In genomic region chr3:164417955-164418354, GRCh38 we compare ENCODE assay signal across 30 cellular contexts.
"Had no signal": no experiment of that assay in that cellular context is flagged by ENCODE, and none has a peak within 500 bp of the region (broad histone marks: within the 10 kb centered on the region; RNA-seq: fewer than 3 reads in every experiment).

No MANE protein-coding gene starts in this region.

- H3K36me3 Mint-ChIP-seq: activated naive CD8-positive, alpha-beta T cell; naive thymus-derived CD8-positive, alpha-beta T cell; neural progenitor cell; stimulated activated effector memory CD8-positive, alpha-beta T cell treated with anti-CD3 and anti-CD28 coated beads, Interleukin-12 subunit alpha, Interleukin-12 subunit beta, amount 100 ng/mL, for 72 hours had no signal

- H3K27me3 ChIP-seq: gastroesophageal sphincter, neural progenitor cell, sigmoid colon, upper lobe of left lung, vagina had no signal

- DNase-seq: activated CD4-positive, alpha-beta T cell treated with anti-CD3 and anti-CD28 coated beads for 48 hours; activated CD4-positive, alpha-beta T cell treated with anti-CD3 and anti-CD28 coated beads, Interleukin-2, amount 50 U/mL, for 48 hours; activated CD8-positive, alpha-beta memory T cell treated with anti-CD3 and anti-CD28 coated beads for 24 hours; activated effector memory CD4-positive, alpha-beta T cell treated with Interleukin-2 at 50 U/mL for 16 hours; activated naive CD4-positive, alpha-beta T cell treated with Interleukin-2 at 50 U/mL for 16 hours; amygdala; caudate nucleus; cortex of kidney; effector memory CD8-positive, alpha-beta T cell; erythroblast; head of caudate nucleus; hippocampal formation; kidney; naive thymus-derived CD8-positive, alpha-beta T cell; occipital lobe; psoas muscle; sigmoid colon; small intestine; stimulated activated CD4-positive, alpha-beta T cell treated with anti-CD3 and anti-CD28 coated beads, Interleukin-4, amount 100 ng/mL, for 24 hours; stimulated activated naive CD8-positive, alpha-beta T cell treated with anti-CD3 and anti-CD28 coated beads, Interleukin-15, amount 100 ng/mL, for 72 hours; substantia nigra; upper lobe of left lung; WERI-Rb-1 had no signal

- H3K4me1 Mint-ChIP-seq: naive thymus-derived CD8-positive, alpha-beta T cell; stimulated activated effector memory CD8-positive, alpha-beta T cell treated with anti-CD3 and anti-CD28 coated beads, Interleukin-12 subunit alpha, Interleukin-12 subunit beta, amount 100 ng/mL, for 72 hours; stimulated activated naive CD8-positive, alpha-beta T cell treated with anti-CD3 and anti-CD28 coated beads, Interleukin-15, amount 100 ng/mL, for 72 hours had no signal

- H3K79me2 ChIP-seq: parathyroid adenoma had no signal

- H3K4me3 ChIP-seq: gastroesophageal sphincter, neural progenitor cell, psoas muscle, sigmoid colon, upper lobe of left lung, vagina had no signal

- H3K4me1 ChIP-seq: gastroesophageal sphincter, neural progenitor cell, parathyroid adenoma, psoas muscle, sigmoid colon, upper lobe of left lung had no signal

- H3K27ac Mint-ChIP-seq: activated naive CD8-positive, alpha-beta T cell; effector memory CD8-positive, alpha-beta T cell; naive thymus-derived CD8-positive, alpha-beta T cell; neural progenitor cell; stimulated activated effector memory CD8-positive, alpha-beta T cell treated with anti-CD3 and anti-CD28 coated beads, Interleukin-12 subunit alpha, Interleukin-12 subunit beta, amount 100 ng/mL, for 72 hours; stimulated activated naive CD8-positive, alpha-beta T cell treated with anti-CD3 and anti-CD28 coated beads, Interleukin-15, amount 100 ng/mL, for 72 hours had no signal

- ATAC-seq: activated CD4-positive, CD25-positive, alpha-beta regulatory T cell treated with anti-CD3 and anti-CD28 coated beads, Interleukin-2, amount 50 U/mL, for 24 hours; effector memory CD8-positive, alpha-beta T cell; gastroesophageal sphincter; naive thymus-derived CD8-positive, alpha-beta T cell; psoas muscle; stimulated activated effector memory CD8-positive, alpha-beta T cell treated with anti-CD3 and anti-CD28 coated beads, Interleukin-12 subunit alpha, Interleukin-12 subunit beta, amount 100 ng/mL, for 72 hours; stimulated activated naive CD8-positive, alpha-beta T cell treated with anti-CD3 and anti-CD28 coated beads, Interleukin-15, amount 100 ng/mL, for 72 hours had no signal

- H2AFZ ChIP-seq: neural progenitor cell, parathyroid adenoma had no signal

- H3K27ac ChIP-seq: gastroesophageal sphincter, neural progenitor cell, parathyroid adenoma, psoas muscle, sigmoid colon, upper lobe of left lung, vagina, WERI-Rb-1 had no signal

- H3K4me2 ChIP-seq: neural progenitor cell had no signal

- H3K4me3 Mint-ChIP-seq: activated naive CD8-positive, alpha-beta T cell; effector memory CD8-positive, alpha-beta T cell; naive thymus-derived CD8-positive, alpha-beta T cell; neural progenitor cell; stimulated activated effector memory CD8-positive, alpha-beta T cell treated with anti-CD3 and anti-CD28 coated beads, Interleukin-12 subunit alpha, Interleukin-12 subunit beta, amount 100 ng/mL, for 72 hours; stimulated activated naive CD8-positive, alpha-beta T cell treated with anti-CD3 and anti-CD28 coated beads, Interleukin-15, amount 100 ng/mL, for 72 hours had no signal

- H3K9ac ChIP-seq: neural progenitor cell, parathyroid adenoma had no signal

- H3K36me3 ChIP-seq: gastroesophageal sphincter, neural progenitor cell, sigmoid colon, upper lobe of left lung, vagina, WERI-Rb-1 had no signal

- H3K27me3 Mint-ChIP-seq: activated naive CD8-positive, alpha-beta T cell; effector memory CD8-positive, alpha-beta T cell; naive thymus-derived CD8-positive, alpha-beta T cell; stimulated activated naive CD8-positive, alpha-beta T cell treated with anti-CD3 and anti-CD28 coated beads, Interleukin-15, amount 100 ng/mL, for 72 hours had no signal

- H3K9me3 ChIP-seq: gastroesophageal sphincter, psoas muscle, sigmoid colon, upper lobe of left lung, vagina had no signal
